Comparison of ENCODE assay signal across 7 cellular contexts in the genomic region with DNA sequence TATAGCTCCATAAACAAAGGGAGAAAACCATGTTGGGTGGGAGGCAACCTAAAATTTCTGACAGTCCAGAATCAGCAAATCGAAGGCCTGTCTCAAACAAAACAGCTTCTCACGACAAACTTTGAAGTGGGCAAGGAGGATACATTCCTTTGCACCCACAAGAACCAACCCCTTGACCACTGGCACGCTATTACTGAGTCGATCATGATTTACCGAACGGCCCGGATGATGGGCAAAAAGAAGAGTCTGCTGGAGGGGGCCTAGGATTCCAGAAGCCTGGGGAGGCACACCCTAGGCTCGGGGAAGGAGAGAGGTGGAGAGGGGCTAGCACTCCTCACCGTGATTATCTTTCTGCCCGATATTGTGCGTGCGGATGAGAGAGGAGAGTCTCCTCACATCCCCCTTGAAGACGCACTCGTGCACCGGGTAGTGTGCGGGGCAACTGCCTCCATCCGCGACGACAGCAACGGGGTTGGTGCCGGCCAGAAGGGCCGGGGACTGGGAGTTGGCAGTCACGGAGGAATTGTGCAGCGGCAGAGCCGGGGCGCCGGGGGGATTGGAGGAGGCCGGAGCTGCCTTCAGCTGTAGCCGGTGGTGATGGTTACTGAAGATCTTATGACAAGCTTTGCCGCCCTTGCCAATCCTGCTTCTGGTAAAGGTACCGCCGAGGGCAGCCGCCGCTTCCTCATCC. TPM values are rescaled to one million over a fixed set of nuclear protein-coding genes. Genes with fewer than 3 reads are reported as not detected.
DNase-seq lines count a peak whose midpoint lies in the region; ATAC-seq and TF ChIP-seq lines count a peak whose summit lies in the region.

No MANE protein-coding gene starts in this region.

- peak overlapping the region; percentile 99 for H3K9ac ChIP-seq in endocrine pancreas (ENCODE audit: control insufficient read depth, insufficient read depth, low read length)
- peak overlapping the region; percentile 97 for H3K9ac ChIP-seq in mucosa of stomach (ENCODE audit: low read length)

- ATAC-seq in GM21528 (IDR thresholded peaks at IDR 0.05; ENCODE audit: low FRiP score, unreplicated experiment), result peak; percentile 41

- intact Hi-C loops in testis (cut with DNase I; ENCODE audit: low total_unique reads), result no loop called here

- H3K4me1 ChIP-seq in endocrine pancreas (ENCODE audit: control insufficient read depth, insufficient read depth, low read length), result peaks cover 17% of the 10 kb centered on the region
- peaks cover 4% of the 10 kb centered on the region for H3K4me1 ChIP-seq in mucosa of stomach (ENCODE audit: control insufficient read depth, insufficient read depth, low read length)
- peaks cover 11% of the 10 kb centered on the region for H3K4me1 ChIP-seq in testis

- 0 to 1% methylated on average over 7 to 34 of the region's 34 CpGs for WGBS in testis, 2 donors

- no peak for DNase-seq in GM06990 (ENCODE audit: extremely low read depth, insufficient read length)
- DNase-seq in HT1080 (ENCODE audit: low read depth), result peak; percentile 67
- DNase-seq in testis, result peak; percentile 58

- TF ChIP-seq CTCF in GM06990 (IDR thresholded peaks at IDR 0.05; ENCODE audit: insufficient read depth, low read length, poor library complexity, severe bottlenecking), result no peak
- no peak for TF ChIP-seq CTCF in WI38 (IDR thresholded peaks at IDR 0.05; ENCODE audit: low read depth, low read length)
- TF ChIP-seq CTCF in testis (IDR thresholded peaks at IDR 0.05), result no peak

- H3K27me3 ChIP-seq in GM06990 (replicated peaks; ENCODE audit: control insufficient read depth, insufficient read depth, low read length) (no peaks in the 10 kb centered on the region), endocrine pancreas (ENCODE audit: control insufficient read depth, insufficient read depth, low read length) (no peaks in the 10 kb centered on the region), mucosa of stomach (ENCODE audit: control insufficient read depth, insufficient read depth, low read length) (no peaks in the 10 kb centered on the region), testis (no peaks in the 10 kb centered on the region)

- H3K4me3 ChIP-seq in GM06990 (replicated peaks; ENCODE audit: low read depth, low read length), result peak overlapping the region; percentile 84
- peak overlapping the region; percentile 90 for H3K4me3 ChIP-seq in WI38 (ENCODE audit: low read depth, low read length)
- H3K4me3 ChIP-seq in endocrine pancreas (ENCODE audit: control insufficient read depth, insufficient read depth, low read length), result peak overlapping the region; percentile 98
- H3K4me3 ChIP-seq in mucosa of stomach (ENCODE audit: low read length), result peak overlapping the region; percentile 89
- peak overlapping the region; percentile 83 to 86 for H3K4me3 ChIP-seq in testis

- H3K9me3 ChIP-seq in endocrine pancreas (ENCODE audit: control insufficient read depth, low read length) (no peaks in the 10 kb centered on the region), mucosa of stomach (ENCODE audit: control insufficient read depth, low read length) (no peaks in the 10 kb centered on the region), testis (no peaks in the 10 kb centered on the region)

- H3K36me3 ChIP-seq in GM06990 (ENCODE audit: control insufficient read depth, insufficient read depth, low read length), result no peaks in the 10 kb centered on the region
- H3K36me3 ChIP-seq in endocrine pancreas (ENCODE audit: control insufficient read depth, insufficient read depth, low read length), result no peaks in the 10 kb centered on the region
- H3K36me3 ChIP-seq in mucosa of stomach (ENCODE audit: control insufficient read depth, insufficient read depth, low read length), result no peaks in the 10 kb centered on the region
- H3K36me3 ChIP-seq in testis (ENCODE audit: low read depth, missing control alignments), result no peaks in the 10 kb centered on the region

- H3K27ac ChIP-seq in testis, result peak overlapping the region; percentile 87 to 93

- TF ChIP-seq POLR2A in testis (IDR thresholded peaks at IDR 0.05), result no peak

RNA-seq across cellular contexts. Expression of gene ANKRD13C, which starts 0.7 kb away (rescaled TPM):
- 17.3 and 19.6 TPM in 2 replicates for total RNA-seq in HT1080 (2014; rRNA removed; shearing (Covaris generic))
- 14.3 and 14.9 TPM in 2 replicates for polyA plus RNA-seq in HT1080 (2015; cell fraction: cytosol; rRNA removed)
- 14.4 and 18.0 TPM in 2 replicates for polyA plus RNA-seq in HT1080 (2015; cell fraction: nucleus; rRNA removed)
- 10 to 100 TPM; 18.7 to 21.7 TPM for total RNA-seq in testis
- 8.0 TPM for polyA plus RNA-seq in testis (ENCODE audit: insufficient read depth, low read depth, low replicate concordance)

RNA-seq across cellular contexts. Expression of gene CTH, which starts 57.3 kb away (rescaled TPM):
- 4.1 and 4.7 TPM in 2 replicates for total RNA-seq in HT1080 (2014; rRNA removed; shearing (Covaris generic))
- 12.8 and 17.4 TPM in 2 replicates for polyA plus RNA-seq in HT1080 (2015; cell fraction: cytosol; rRNA removed)
- polyA plus RNA-seq in HT1080 (2015; cell fraction: nucleus; rRNA removed), result 26.9 and 32.1 TPM in 2 replicates
- 10 to 100 TPM in 1 of 2 donors, 1 to 10 TPM in 1; 10.0 to 14.0 TPM for total RNA-seq in testis
- 8.9 TPM for polyA plus RNA-seq in testis (ENCODE audit: insufficient read depth, low read depth, low replicate concordance)
